In the genomic region with DNA sequence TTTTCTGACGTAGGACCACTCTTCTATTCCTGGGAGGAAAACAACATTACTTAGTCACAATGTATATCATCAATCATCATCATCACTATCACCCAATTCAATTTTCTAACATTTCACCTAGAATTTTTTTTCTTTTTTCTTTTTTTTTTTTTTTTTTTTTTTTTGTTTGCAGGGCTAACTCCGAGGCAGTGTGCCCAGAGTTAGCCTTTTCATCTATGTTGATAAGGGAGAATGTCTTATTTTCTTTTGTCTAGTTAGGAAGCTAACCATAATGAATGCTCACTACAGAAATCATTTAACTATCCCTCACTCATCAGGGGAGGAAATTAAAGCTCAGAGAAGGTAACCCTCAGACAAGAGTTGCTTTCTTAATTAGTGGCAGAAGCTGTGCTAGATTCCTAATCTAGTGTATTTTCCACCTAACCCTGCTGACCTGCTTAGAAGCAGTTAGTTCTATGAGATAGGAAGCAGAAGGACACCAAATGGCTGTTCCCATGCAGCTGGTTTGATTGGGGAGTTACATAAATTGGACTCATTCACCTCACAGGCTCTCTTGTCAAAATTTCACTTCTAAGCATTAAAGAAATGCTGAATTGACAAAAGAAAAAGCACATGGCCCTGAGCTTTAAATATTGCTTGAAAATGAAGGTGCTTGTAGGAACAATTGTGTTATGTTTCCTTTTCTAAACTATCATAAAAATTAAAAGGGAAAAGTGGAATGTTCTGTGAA, we compare ENCODE assay signal across 21 cellular contexts. TPM values are rescaled to one million over a fixed set of nuclear protein-coding genes. Genes with fewer than 3 reads are reported as not detected.
DNase-seq lines count a peak whose midpoint lies in the region; ATAC-seq, FAIRE-seq and TF ChIP-seq lines count a peak whose summit lies in the region.
"Had no signal": no experiment of that assay in that cellular context is flagged by ENCODE, and none has a peak within 500 bp of the region (broad histone marks: within the 10 kb centered on the region; RNA-seq: fewer than 3 reads in every experiment).

No MANE protein-coding gene starts in this region.

- H4K20me1 ChIP-seq in IMR-90 (ENCODE audit: insufficient read depth, low read length) (no peaks in the 10 kb centered on the region), H1 (replicated peaks in 1 of 2; ENCODE audit: control insufficient read depth in 1 of 2, insufficient read depth in 2 of 2, low read length in 2 of 2) (no peaks in the 10 kb centered on the region), SK-N-SH (ENCODE audit: insufficient read depth) (no peaks in the 10 kb centered on the region)
- H4K20me1 ChIP-seq: BLaER1 had no signal

- ATAC-seq in IMR-90 (ENCODE audit: low read depth): no peak
- peak; percentile 76 to 89 (median 83) for ATAC-seq in pancreas
- no peak for ATAC-seq in GM21381 (IDR thresholded peaks at IDR 0.05; ENCODE audit: unreplicated experiment)
- ATAC-seq: CD8-positive, alpha-beta T cell; GM12878; HCT116 had no signal

- no peak overlapping the region for H2BK12ac ChIP-seq in H1 (ENCODE audit: low read depth, low read length)

- FAIRE-seq in H1 (lab: Jason Lieb, UNC) (no peak), pancreas (lab: Jason Lieb, UNC) (no peak)
- FAIRE-seq: A204.1, GM12878, H54 had no signal

- no CpG with 5 or more reads among the region's 2 CpGs for WGBS in IMR-90 (ENCODE audit: extremely low coverage in 2 of 2, insufficient read length in 1 of 2), 2 experiments
- 72% methylated on average over 2 of the region's 2 CpGs; no CpG with 5 or more reads in 1 of the 2 experiments for WGBS in H1 (ENCODE audit: extremely low coverage in 1 of 2, insufficient coverage in 1 of 2, insufficient read length in 1 of 2, insufficient replicate concordance in 2 of 2, low coverage in 1 of 2, low lambda C conversion rate in 2 of 2, missing lambda C conversion rate in 1 of 2), 2 experiments
- WGBS in pancreas, 2 donors: 13 to 31% methylated on average over 2 of the region's 2 CpGs
- 56% methylated on average over 2 of the region's 2 CpGs for WGBS in SK-N-SH (ENCODE audit: low lambda C conversion rate)

- H3K9me2 ChIP-seq in SK-N-SH: no peaks in the 10 kb centered on the region

- H3K14ac ChIP-seq in IMR-90 (replicated peaks; ENCODE audit: low read depth, low read length): no peak overlapping the region
- no peak overlapping the region for H3K14ac ChIP-seq in H1 (ENCODE audit: insufficient read length)

- BruUV-seq in IMR-90 (replicated peaks; lab: Mats Ljungman, UMichigan): no TSS peak

- H2BK20ac ChIP-seq in IMR-90 (ENCODE audit: low read depth, low read length) (no peak overlapping the region), H1 (ENCODE audit: low read length) (no peak overlapping the region)

- H3K27me3 ChIP-seq in IMR-90 (ENCODE audit: control insufficient read depth, insufficient read depth, low read length) (peaks cover 18% of the 10 kb centered on the region), H1 (replicated peaks in 1 of 4; ENCODE audit: control insufficient read depth in 3 of 4, extremely low read depth in 1 of 4, insufficient read depth in 3 of 4, low read length in 3 of 4) (no peaks in the 10 kb centered on the region), pancreas (no peaks in the 10 kb centered on the region), SK-N-SH (ENCODE audit: insufficient read depth) (no peaks in the 10 kb centered on the region; the same call in 1 of the 2 replicates)
- H3K27me3 ChIP-seq: BLaER1 had no signal

- H3K4me1 ChIP-seq in IMR-90 (ENCODE audit: control insufficient read depth, insufficient read depth, low read length) (no peaks in the 10 kb centered on the region), H1 (replicated peaks in 1 of 4; ENCODE audit: control insufficient read depth in 3 of 4, insufficient read depth in 4 of 4, low read length in 3 of 4) (no peaks in the 10 kb centered on the region; a peak in 1 of 7 replicates), pancreas (peaks cover 4 to 23% (median 6%) of the 10 kb centered on the region in 3 donors), SK-N-SH (ENCODE audit: control insufficient read depth in 1 of 2, insufficient read depth in 2 of 2, low read depth in 1 of 2, low read length in 1 of 2) (no peaks in the 10 kb centered on the region)
- H3K4me1 ChIP-seq: BLaER1 had no signal

- no peak overlapping the region for H3K18ac ChIP-seq in IMR-90 (ENCODE audit: low read depth, low read length)
- H3K18ac ChIP-seq in H1 (ENCODE audit: extremely low read depth, low read length): no peak overlapping the region

- no peaks in the 10 kb centered on the region for H3K9me1 ChIP-seq in IMR-90 (ENCODE audit: insufficient read depth, low read length)

- H3K9me3 ChIP-seq in IMR-90 (ENCODE audit: control insufficient read depth, insufficient read depth, low read length) (no peaks in the 10 kb centered on the region), H1 (ENCODE audit: insufficient read depth in 2 of 2, low read depth in 1 of 2, low read length in 1 of 2) (no peaks in the 10 kb centered on the region), pancreas (no peaks in the 10 kb centered on the region), SK-N-SH (no peaks in the 10 kb centered on the region)
- H3K9me3 ChIP-seq: BLaER1 had no signal

- no peak overlapping the region for H2AK9ac ChIP-seq in IMR-90 (replicated peaks; ENCODE audit: low read depth, low read length, poor library complexity)

- intact Hi-C loops in IMR-90 (cut with micrococcal nuclease): no loop called here
- intact Hi-C loops in pancreas (cut with DNase I): no loop called here

- H3K56ac ChIP-seq in IMR-90 (ENCODE audit: extremely low read depth, insufficient read depth, low read length) (no peak overlapping the region), H1 (replicated peaks; ENCODE audit: insufficient read length, low read depth, low read length) (no peak overlapping the region)

- H3K4me3 ChIP-seq in IMR-90 (ENCODE audit: insufficient read depth, low read depth, low read length): no peak overlapping the region
- H3K4me3 ChIP-seq in H1 (ENCODE audit: extremely low read depth in 1 of 4, insufficient read depth in 2 of 4, low read depth in 3 of 4, low read length in 4 of 4): no peak overlapping the region
- no peak overlapping the region for H3K4me3 ChIP-seq in pancreas
- no peak overlapping the region for H3K4me3 ChIP-seq in SK-N-SH (ENCODE audit: low read depth in 2 of 2, low read length in 1 of 2)
- H3K4me3 ChIP-seq: BLaER1, GM12878 had no signal

- H3K23me2 ChIP-seq in H1 (ENCODE audit: low read depth, low read length): no peaks in the 10 kb centered on the region

- no peak overlapping the region for H2BK15ac ChIP-seq in IMR-90 (ENCODE audit: low read depth, low read length)
- H2BK15ac ChIP-seq in H1 (ENCODE audit: low read length): no peak overlapping the region

- H3K4ac ChIP-seq in IMR-90 (ENCODE audit: low read depth, low read length): no peak overlapping the region
- H3K4ac ChIP-seq in H1 (replicated peaks; ENCODE audit: insufficient read length, low read depth, low read length): no peak overlapping the region

- DNase-seq in IMR-90 (no peak), RPMI8226 (peak; percentile 21), H1 (ENCODE audit: low read depth in 1 of 2, low spot score in 2 of 2) (no peak), pancreas (peak in 2 of 6 donors; percentile 60 to 66), SK-N-SH (no peak), DMS 273 treated with DMSO at 0.1 percent for 48 hours (lab: John Stamatoyannopoulos, UW) (no peak)
- DNase-seq in stimulated activated CD4-positive, alpha-beta T cell treated with anti-CD3 and anti-CD28 coated beads, Interleukin-1b, Interleukin-23, amount 100 ng/mL, for 48 hours: no peak
- DNase-seq: Calu3; CD8-positive, alpha-beta T cell; DMS53; DND-41; EL; HFFc6; KG1 had no signal

- H3K4me2 ChIP-seq in IMR-90 (ENCODE audit: low read depth, low read length): no peak overlapping the region
- H3K4me2 ChIP-seq in H1 (ENCODE audit: insufficient read depth in 1 of 2, low read depth in 2 of 2, low read length in 2 of 2): no peak overlapping the region
- H3K4me2 ChIP-seq in SK-N-SH: no peak overlapping the region
- H3K4me2 ChIP-seq: BLaER1 had no signal

- H3K23ac ChIP-seq in IMR-90 (ENCODE audit: low read depth, low read length) (no peak overlapping the region), H1 (ENCODE audit: insufficient read length) (no peak overlapping the region)

- no peak overlapping the region for H4K5ac ChIP-seq in IMR-90 (ENCODE audit: low read depth, low read length)
- no peak overlapping the region for H4K5ac ChIP-seq in H1 (ENCODE audit: insufficient read length, low read depth, low read length)

- H2AFZ ChIP-seq in IMR-90 (replicated peaks; ENCODE audit: low read length, poor library complexity): no peak overlapping the region
- 0 out of 2 replicates have a peak overlapping the region, but pooled peaks have one; percentile 58 for H2AFZ ChIP-seq in H1 (ENCODE audit: low read length)
- no peak overlapping the region for H2AFZ ChIP-seq in SK-N-SH (ENCODE audit: low read depth)

- H3K27ac ChIP-seq in IMR-90 (ENCODE audit: insufficient read depth, low read length) (no peak overlapping the region), H1 (ENCODE audit: low read depth, low read length) (no peak overlapping the region), pancreas (peak overlapping the region in 3 of 4 donors; percentile 5 to 53 (median 24)), SK-N-SH (ENCODE audit: low read depth in 2 of 2, low read length in 1 of 2) (no peak overlapping the region)
- H3K27ac ChIP-seq: BLaER1, HL-60 had no signal

- no peaks in the 10 kb centered on the region for H3F3A ChIP-seq in SK-N-SH (replicated peaks; ENCODE audit: insufficient read depth)

- no peak overlapping the region for H2BK120ac ChIP-seq in IMR-90 (ENCODE audit: low read depth, low read length)
- H2BK120ac ChIP-seq in H1 (replicated peaks; ENCODE audit: low read depth, low read length): no peak overlapping the region

- H3K36me3 ChIP-seq in IMR-90 (ENCODE audit: control insufficient read depth, insufficient read depth, low read length) (no peaks in the 10 kb centered on the region), H1 (ENCODE audit: control insufficient read depth in 2 of 4, insufficient read depth in 4 of 4, low read length in 3 of 4) (no peaks in the 10 kb centered on the region), pancreas (no peaks in the 10 kb centered on the region), SK-N-SH (replicated peaks in 1 of 2; ENCODE audit: control insufficient read depth in 1 of 2, insufficient read depth in 2 of 2, low read length in 1 of 2) (no peaks in the 10 kb centered on the region)
- H3K36me3 ChIP-seq: BLaER1 had no signal

- TF ChIP-seq POLR2A in IMR-90 (IDR thresholded peaks at IDR 0.05; ENCODE audit: low read depth, low read length): no peak
- TF ChIP-seq POLR2A in H1 (IDR thresholded peaks at IDR 0.05; ENCODE audit: control extremely low read depth in 1 of 2, low read depth in 2 of 2, low read length in 2 of 2): no peak

- dilution Hi-C loops in IMR-90 (cut with HindIII; ENCODE audit: low sequenced_read_pairs, unreplicated experiment): no loop called here

- POLR2A ChIA-PET in IMR-90 (lab: Charles Lee; ENCODE audit: unreplicated experiment) (no interaction called here), H1 (lab: Charles Lee; ENCODE audit: partially characterized antibody) (interaction anchor here (1.9 kb wide), 1 partner anchor 8 kb away, joined by 5 read pairs; a partner anchor contains a TSS), SK-N-SH (lab: Yijun Ruan, JAX) (interaction anchor here (0.9 kb wide), 1 partner anchor 8 kb away, joined by 3 read pairs; a partner anchor contains a TSS)

- in situ Hi-C loops in IMR-90 (cut with MboI; ENCODE audit: low sequenced_read_pairs): loop anchor here (25.0 kb wide), 1 partner anchor 697 kb away; no protein-coding TSS in a partner anchor

- no peak overlapping the region for H2BK5ac ChIP-seq in IMR-90 (ENCODE audit: low read depth, low read length, poor library complexity, severe bottlenecking)
- no peak overlapping the region for H2BK5ac ChIP-seq in H1 (ENCODE audit: low read depth, low read length)

- no peak for TF ChIP-seq CTCF in IMR-90 (conservative IDR thresholded peaks at IDR 0.05; ENCODE audit: low read depth, low read length)
- TF ChIP-seq CTCF in H1 (IDR thresholded peaks at IDR 0.05; ENCODE audit: control extremely low read depth in 1 of 3, insufficient read depth in 1 of 3, low read depth in 1 of 3, low read length in 3 of 3): no peak
- no peak for TF ChIP-seq CTCF in pancreas (IDR thresholded peaks at IDR 0.05)
- TF ChIP-seq CTCF in SK-N-SH (IDR thresholded peaks at IDR 0.05): no peak

- H3K9ac ChIP-seq in IMR-90 (ENCODE audit: low read depth, low read length) (no peak overlapping the region), H1 (replicated peaks in 1 of 4; ENCODE audit: extremely low read depth in 1 of 4, low read depth in 3 of 4, low read length in 3 of 4) (no peak overlapping the region), SK-N-SH (no peak overlapping the region)
- H3K9ac ChIP-seq: BLaER1 had no signal

- no peak overlapping the region for H4K8ac ChIP-seq in IMR-90 (ENCODE audit: low read depth in 2 of 2, low read length in 2 of 2)
- H4K8ac ChIP-seq in H1 (ENCODE audit: extremely low read depth, insufficient read depth, low read length): no peak overlapping the region

- no peak overlapping the region for H4K91ac ChIP-seq in IMR-90 (ENCODE audit: insufficient read depth, low read depth, low read length)
- H4K91ac ChIP-seq in H1 (replicated peaks; ENCODE audit: insufficient read length, low read length): no peak overlapping the region

- H3K79me1 ChIP-seq in IMR-90 (ENCODE audit: low read depth in 1 of 2, low read length in 2 of 2): no peaks in the 10 kb centered on the region
- no peaks in the 10 kb centered on the region for H3K79me1 ChIP-seq in H1 (ENCODE audit: low read depth, low read length)

- no peak for TF ChIP-seq RAD21 in IMR-90 (IDR thresholded peaks at IDR 0.05; ENCODE audit: low read length)
- no peak for TF ChIP-seq RAD21 in H1 (IDR thresholded peaks at IDR 0.05 in 1 of 2, conservative IDR thresholded peaks at IDR 0.05 in 1 of 2; ENCODE audit: low read depth in 2 of 2, low read length in 2 of 2)
- TF ChIP-seq RAD21 in SK-N-SH (IDR thresholded peaks at IDR 0.05; ENCODE audit: low read length): no peak

- H2AK5ac ChIP-seq in IMR-90 (ENCODE audit: low read depth, low read length) (no peak overlapping the region), H1 (ENCODE audit: low read depth, low read length) (no peak overlapping the region)

- no peaks in the 10 kb centered on the region for H3K79me2 ChIP-seq in H1 (ENCODE audit: control insufficient read depth in 1 of 2, insufficient read depth in 2 of 2, low read length in 2 of 2)
- H3K79me2 ChIP-seq in SK-N-SH (ENCODE audit: insufficient read depth): no peaks in the 10 kb centered on the region

- TF ChIP-seq EP300 in H1 (IDR thresholded peaks at IDR 0.05; ENCODE audit: borderline replicate concordance in 1 of 2, low read depth in 2 of 2, low read length in 2 of 2) (no peak), SK-N-SH (IDR thresholded peaks at IDR 0.05; ENCODE audit: borderline replicate concordance in 1 of 2, low read depth in 1 of 2, low read length in 1 of 2) (no peak)

- CTCF ChIA-PET in IMR-90 (lab: Yijun Ruan, JAX): no interaction called here
- CTCF ChIA-PET in H1 (lab: Charles Lee; ENCODE audit: partially characterized antibody): interaction anchor here (0.7 to 3.5 kb wide), 5 partner anchors 17 to 55 kb away, joined by 3 to 38 read pairs (median 4); no protein-coding TSS in a partner anchor
- CTCF ChIA-PET in SK-N-SH (lab: Yijun Ruan, JAX): interaction anchor here (0.9 to 6.0 kb wide), 3 partner anchors 10 to 16 kb away, joined by 3 to 46 read pairs (median 4); no protein-coding TSS in a partner anchor

RNA-seq across cellular contexts. Expression of a gene that starts 8.6 kb away (rescaled TPM):
- total RNA-seq in IMR-90 (2012; rRNA removed): 46.8 and 49.4 TPM in 2 replicates
- polyA plus RNA-seq in IMR-90 (2012; rRNA removed): 63.1 and 68.3 TPM in 2 replicates
- polyA plus RNA-seq in IMR-90 (2012; cell fraction: cytosol; rRNA removed): 14.9 and 15.2 TPM in 2 replicates
- polyA plus RNA-seq in IMR-90 (2012; cell fraction: nucleus; rRNA removed; ENCODE audit: low replicate concordance): 15.8 and 88.5 TPM in 2 replicates
- 78.6 and 79.0 TPM in 2 replicates for total RNA-seq in H1 (2021; fragmentation: NEBNext Ultra II Directional; extraction: Animal tissue kit (Norgen Biotek cat#: 25700))
- 41.3 and 54.6 TPM in 2 replicates for polyA plus RNA-seq in H1 (2011; rRNA removed)
- 36.2 TPM for polyA plus RNA-seq in H1 (2011; cell fraction: cytosol; rRNA removed)
- 40.7 TPM for polyA plus RNA-seq in H1 (2011; cell fraction: nucleus; rRNA removed)
- polyA plus RNA-seq in H1 (2012, experiment 1 of 2): 37.4 to 53.2 TPM (median 46.4 TPM) in 4 replicates
- 8.7 TPM for polyA plus RNA-seq in H1 (2012, experiment 2 of 2)
- 53.3 TPM for polyA plus RNA-seq in H1 (2013, experiment 1 of 2)
- 51.2 TPM for polyA plus RNA-seq in H1 (2013, experiment 2 of 2)
- polyA minus RNA-seq in H1 (2011; rRNA and poly(A)+ RNA removed): 135 and 139 TPM in 2 replicates
- polyA minus RNA-seq in H1 (2011; cell fraction: cytosol; rRNA and poly(A)+ RNA removed): 55.9 TPM
- 67.8 TPM for polyA minus RNA-seq in H1 (2011; cell fraction: nucleus; rRNA and poly(A)+ RNA removed)
- total RNA-seq in pancreas: 10 to 100 TPM; 25.7 to 46.7 (median 36.6) TPM
- 10 to 100 TPM; 17.7 to 19.4 TPM for polyA plus RNA-seq in pancreas
- 26.6 and 34.2 TPM in 2 replicates for polyA plus RNA-seq in SK-N-SH (2012; rRNA removed)
- polyA plus RNA-seq in SK-N-SH (2012; cell fraction: cytosol; rRNA removed): 25.7 and 27.1 TPM in 2 replicates
- polyA plus RNA-seq in SK-N-SH (2012; cell fraction: nucleus; rRNA removed): 19.2 and 36.9 TPM in 2 replicates

Comparison
In these comparisons a context has a peak if more than half of its experiments do, and no peak if none do; other contexts are left out.
1. ATAC-seq: peak in pancreas (4 of 4); none in IMR-90 (single experiment) and GM21381 (single experiment).
2. H3K27ac ChIP-seq: peak in pancreas (3 of 4); none in IMR-90 (single experiment), H1 (single experiment) and SK-N-SH (0 of 2).